ENCODE assay signal across 29 cellular contexts in the genomic region with DNA sequence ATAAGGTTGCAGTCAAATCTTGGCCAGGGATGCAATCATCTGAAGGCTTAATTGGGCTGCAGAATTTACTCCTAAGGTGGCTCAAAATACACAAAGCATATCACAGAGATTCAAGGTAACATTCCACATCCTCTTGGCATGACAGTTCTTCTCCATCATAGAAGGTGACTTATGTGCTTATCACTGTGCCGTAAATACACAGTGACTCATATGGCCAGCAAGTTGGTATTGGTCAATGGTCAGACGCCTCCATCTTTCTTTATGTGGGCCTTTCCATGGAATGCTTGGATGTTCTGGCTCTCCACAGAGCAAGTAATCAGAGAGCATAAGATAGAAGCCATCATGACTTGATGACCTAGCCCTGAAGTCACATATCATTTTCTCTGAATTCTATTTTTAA.
"Had no signal": no experiment of that assay in that cellular context is flagged by ENCODE, and none has a peak within 500 bp of the region (broad histone marks: within the 10 kb centered on the region; RNA-seq: fewer than 3 reads in every experiment).

No MANE protein-coding gene starts in this region.

- H3K4me3 ChIP-seq: neural progenitor cell, ovary, psoas muscle, right lobe of liver, sigmoid colon, skin epidermis, smooth muscle cell, spleen, suprapubic skin, testis, tibial artery, transverse colon, upper lobe of right lung, uterus had no signal

- H3K9me3 ChIP-seq: ovary, psoas muscle, right lobe of liver, sigmoid colon, testis, tibial artery, transverse colon, upper lobe of right lung, uterus had no signal

- H3K36me3 ChIP-seq: neural progenitor cell, ovary, right lobe of liver, sigmoid colon, spleen, suprapubic skin, tibial artery, transverse colon, upper lobe of right lung, uterus had no signal

- DNase-seq: natural killer cell; occipital lobe; ovary; posterior cingulate gyrus; psoas muscle; right cardiac atrium; right lobe of liver; sigmoid colon; spleen; stimulated activated CD4-positive, alpha-beta T cell treated with anti-CD3 and anti-CD28 coated beads, Interleukin-12 subunit alpha, Interleukin-12 subunit beta, amount 100 ng/mL, for 4 hours; stimulated activated CD4-positive, alpha-beta T cell treated with anti-CD3 and anti-CD28 coated beads, Interleukin-1b, Interleukin-23, amount 100 ng/mL, for 48 hours; stimulated activated CD4-positive, alpha-beta T cell treated with anti-CD3 and anti-CD28 coated beads, Interleukin-4, amount 100 ng/mL, for 1 hour; stimulated activated CD4-positive, alpha-beta T cell treated with anti-CD3 and anti-CD28 coated beads, Interleukin-4, amount 100 ng/mL, for 4 hours; stimulated activated CD8-positive, alpha-beta memory T cell treated with anti-CD3 and anti-CD28 coated beads, Interleukin-4, amount 100 ng/mL, for 48 hours; stimulated activated naive CD4-positive, alpha-beta T cell; stimulated activated naive CD8-positive, alpha-beta T cell treated with anti-CD3 and anti-CD28 coated beads, Interleukin-15, amount 100 ng/mL, for 72 hours; stimulated activated naive CD8-positive, alpha-beta T cell treated with anti-CD3 and anti-CD28 coated beads, Interleukin-15, Interleukin-2, amounts not matched to agents 100 U/mL and 50 U/mL, for 24 hours; substantia nigra; testis; tibial artery; transverse colon; upper lobe of right lung; uterus had no signal

- H3K27me3 ChIP-seq: neural progenitor cell, ovary, right lobe of liver, spleen, suprapubic skin, testis, tibial artery, transverse colon, upper lobe of right lung, uterus had no signal

- H3K27ac ChIP-seq: neural progenitor cell, ovary, parathyroid adenoma, psoas muscle, right lobe of liver, sigmoid colon, skin epidermis, spleen, suprapubic skin, testis, tibial artery, transverse colon, upper lobe of right lung, uterus had no signal

- ATAC-seq: natural killer cell; right cardiac atrium; right lobe of liver; stimulated activated memory B cell treated with anti-CD40 and anti-IgM and Interleukin-4, amounts not matched to agents 10 μg/mL and 1 μg/mL and 100 μg/mL, for 72 hours; stimulated activated naive CD8-positive, alpha-beta T cell treated with anti-CD3 and anti-CD28 coated beads, Interleukin-15, amount 100 ng/mL, for 72 hours; stimulated activated naive CD8-positive, alpha-beta T cell treated with anti-CD3 and anti-CD28 coated beads, Interleukin-15, Interleukin-2, amounts not matched to agents 100 U/mL and 50 U/mL, for 24 hours; upper lobe of right lung had no signal

- H3K4me1 ChIP-seq: neural progenitor cell, parathyroid adenoma, psoas muscle, right lobe of liver, sigmoid colon, spleen, suprapubic skin, testis, tibial artery, transverse colon, upper lobe of right lung, uterus had no signal
